Comparison of ENCODE assay signal across 28 cellular contexts in genomic region chr2:7884338-7884737, GRCh38.
"Had no signal": no experiment of that assay in that cellular context is flagged by ENCODE, and none has a peak within 500 bp of the region (broad histone marks: within the 10 kb centered on the region; RNA-seq: fewer than 3 reads in every experiment).

No MANE protein-coding gene starts in this region.

- H3K27ac ChIP-seq: left ventricle myocardium inferior, neural progenitor cell, neutrophil, skin epidermis, suprapubic skin, thoracic aorta, tibial nerve, uterus had no signal

- H3K4me1 Mint-ChIP-seq: immature natural killer cell, naive B cell, natural killer cell had no signal

- H3K9me3 Mint-ChIP-seq: immature natural killer cell, mesothelial cell of epicardium, natural killer cell had no signal

- H3K27ac Mint-ChIP-seq: immature natural killer cell; mesothelial cell of epicardium; natural killer cell; nephron progenitor cell; neural progenitor cell; progenitor cell of endocrine pancreas; stimulated activated naive CD8-positive, alpha-beta T cell treated with anti-CD3 and anti-CD28 coated beads, Interleukin-15, Interleukin-2, amounts not matched to agents 100 ng/mL and 50 ng/mL, for 24 hours; type B pancreatic cell had no signal

- H3K4me1 ChIP-seq: left ventricle myocardium inferior, suprapubic skin, tibial nerve, uterus had no signal

- H3K9me3 ChIP-seq: left ventricle myocardium inferior, neutrophil, suprapubic skin, thoracic aorta, tibial nerve, uterus had no signal

- H2AFZ ChIP-seq: neural progenitor cell had no signal

- H3K36me3 ChIP-seq: left ventricle myocardium inferior, neural progenitor cell, neutrophil, suprapubic skin, thoracic aorta, tibial nerve, uterus had no signal

- H3K36me3 Mint-ChIP-seq: immature natural killer cell, mesothelial cell of epicardium, naive B cell, natural killer cell, neural progenitor cell, type B pancreatic cell had no signal

- DNase-seq: hypothalamus; immature natural killer cell; left ventricle myocardium inferior; mesendoderm; naive B cell; natural killer cell; nephron progenitor cell; occipital lobe; retina; right cardiac atrium; stimulated activated CD4-positive, alpha-beta T cell treated with anti-CD3 and anti-CD28 coated beads, Interleukin-12 subunit alpha, Interleukin-12 subunit beta, amount 100 ng/mL, for 4 hours; stimulated activated CD4-positive, alpha-beta T cell treated with anti-CD3 and anti-CD28 coated beads, Interleukin-15, amount 100 ng/mL, for 24 hours; stimulated activated CD4-positive, alpha-beta T cell treated with anti-CD3 and anti-CD28 coated beads, Interleukin-2, amount 100 ng/mL, for 24 hours; stimulated activated CD4-positive, alpha-beta T cell treated with anti-CD3 and anti-CD28 coated beads, Interleukin-4, amount 100 ng/mL, for 1 hour; stimulated activated naive CD4-positive, alpha-beta T cell; uterus had no signal

- H3K27me3 ChIP-seq: neutrophil, suprapubic skin, tibial nerve, uterus had no signal

- H3K9ac ChIP-seq: neural progenitor cell had no signal

- H3K27me3 Mint-ChIP-seq: naive B cell; stimulated activated naive CD8-positive, alpha-beta T cell treated with anti-CD3 and anti-CD28 coated beads, Interleukin-15, Interleukin-2, amounts not matched to agents 100 ng/mL and 50 ng/mL, for 24 hours had no signal

- H3K4me3 Mint-ChIP-seq: immature natural killer cell; mesothelial cell of epicardium; naive B cell; natural killer cell; nephron progenitor cell; neural progenitor cell; stimulated activated naive CD8-positive, alpha-beta T cell treated with anti-CD3 and anti-CD28 coated beads, Interleukin-15, Interleukin-2, amounts not matched to agents 100 ng/mL and 50 ng/mL, for 24 hours; type B pancreatic cell had no signal

- ATAC-seq: natural killer cell, right cardiac atrium, sciatic nerve had no signal

- H3K4me2 ChIP-seq: neural progenitor cell had no signal

- H3K4me3 ChIP-seq: left ventricle myocardium inferior, lung, neural progenitor cell, skin epidermis, suprapubic skin, thoracic aorta, tibial nerve, uterus had no signal
